9 cellular contexts compared by ENCODE assay signal in genomic region chr5:122076669-122077450, GRCh38. TPM values are rescaled to one million over a fixed set of nuclear protein-coding genes. Genes with fewer than 3 reads are reported as not detected.
DNase-seq lines count a peak whose midpoint lies in the region; ATAC-seq, FAIRE-seq and TF ChIP-seq lines count a peak whose summit lies in the region.
"Had no signal": no experiment of that assay in that cellular context is flagged by ENCODE, and none has a peak within 500 bp of the region (broad histone marks: within the 10 kb centered on the region; RNA-seq: fewer than 3 reads in every experiment).

No MANE protein-coding gene starts in this region.

- no peak for FAIRE-seq in bronchial epithelial cell (lab: Jason Lieb, UNC)
- FAIRE-seq: K562 had no signal

- TF ChIP-seq POLR2A in gastrocnemius medialis (IDR thresholded peaks at IDR 0.05): no peak

- ATAC-seq in GM18909 (IDR thresholded peaks at IDR 0.05; ENCODE audit: poor library complexity, unreplicated experiment): peak; percentile 45
- peak in 1 of 2 donors; percentile 31 for ATAC-seq in gastrocnemius medialis
- no peak for ATAC-seq in GM18858 (IDR thresholded peaks at IDR 0.05; ENCODE audit: unreplicated experiment)
- ATAC-seq: K562 had no signal

- intact Hi-C loops in gastrocnemius medialis (cut with DNase I; ENCODE audit: low total_unique reads): loop anchor here (5.0 kb wide), 1 partner anchor 110 kb away; no protein-coding TSS in a partner anchor

- peak overlapping the region; percentile 75 for H3K4me3 ChIP-seq in BE2C (ENCODE audit: low read depth, low read length)
- H3K4me3 ChIP-seq in HUES64 (ENCODE audit: low read length): peak overlapping the region; percentile 70
- peak overlapping the region; percentile 59 for H3K4me3 ChIP-seq in SJCRH30
- peak overlapping the region; percentile 52 for H3K4me3 ChIP-seq in bronchial epithelial cell (ENCODE audit: low read depth, low read length)
- H3K4me3 ChIP-seq in gastrocnemius medialis: peak overlapping the region; percentile 49 to 77 (median 56)
- H3K4me3 ChIP-seq: K562 had no signal

- H3K36me3 ChIP-seq in BE2C (no peaks in the 10 kb centered on the region), HUES64 (ENCODE audit: insufficient read depth, low read length) (no peaks in the 10 kb centered on the region), SJCRH30 (no peaks in the 10 kb centered on the region), bronchial epithelial cell (ENCODE audit: control insufficient read depth, insufficient read depth, low read length) (no peaks in the 10 kb centered on the region), gastrocnemius medialis (no peaks in the 10 kb centered on the region)

- 2% methylated on average over 48 of the region's 48 CpGs for WGBS in HUES64

- H3K27me3 ChIP-seq in BE2C (peaks cover 5% of the 10 kb centered on the region), HUES64 (ENCODE audit: insufficient read depth, low read length) (peaks cover 46% of the 10 kb centered on the region), SJCRH30 (no peaks in the 10 kb centered on the region), bronchial epithelial cell (ENCODE audit: control insufficient read depth, insufficient read depth, low read length) (no peaks in the 10 kb centered on the region), gastrocnemius medialis (peaks cover 0 to 11% (median 5%) of the 10 kb centered on the region in 3 donors)

- no peaks in the 10 kb centered on the region for H3K4me1 ChIP-seq in BE2C
- peaks cover 6% of the 10 kb centered on the region; the same call in 1 of the 2 replicates for H3K4me1 ChIP-seq in HUES64 (ENCODE audit: insufficient read depth, low read length)
- no peaks in the 10 kb centered on the region for H3K4me1 ChIP-seq in SJCRH30
- H3K4me1 ChIP-seq in gastrocnemius medialis: peaks cover 0 to 17% of the 10 kb centered on the region in 2 donors

- in situ Hi-C loops in gastrocnemius medialis (cut with MboI; ENCODE audit: low sequenced_read_pairs in 4 of 4): no loop called here

- peak overlapping the region; percentile 43 for H3K9ac ChIP-seq in HUES64 (ENCODE audit: low read depth, low read length)

- H3K9me3 ChIP-seq in BE2C: no peaks in the 10 kb centered on the region
- H3K9me3 ChIP-seq in HUES64 (ENCODE audit: insufficient read depth, low read depth, low read length): no peaks in the 10 kb centered on the region
- no peaks in the 10 kb centered on the region for H3K9me3 ChIP-seq in SJCRH30 (replicated peaks)
- no peaks in the 10 kb centered on the region for H3K9me3 ChIP-seq in gastrocnemius medialis

- DNase-seq in BE2C (peak; percentile 82), SJCRH30 (peak; percentile 69 to 78), bronchial epithelial cell (ENCODE audit: low read depth) (peak; percentile 71), iPS-NIHi7 (ENCODE audit: extremely low spot score) (peak; percentile 77), gastrocnemius medialis (peak; percentile 29 to 34)

- peak; percentile 89 for TF ChIP-seq CTCF in BE2C (IDR thresholded peaks at IDR 0.05; ENCODE audit: low read depth, low read length)
- TF ChIP-seq CTCF in bronchial epithelial cell (IDR thresholded peaks at IDR 0.05; ENCODE audit: insufficient read depth, low read length, severe bottlenecking): peak; percentile 91
- peak in 4 of 5 experiments; percentile 15 to 63 (median 44) for TF ChIP-seq CTCF in gastrocnemius medialis (IDR thresholded peaks at IDR 0.05 in 4 of 5, conservative IDR thresholded peaks at IDR 0.05 in 1 of 5)

- H3K27ac ChIP-seq in HUES64 (ENCODE audit: low read depth, low read length) (no peak overlapping the region), SJCRH30 (peak overlapping the region; percentile 26; the same call in 1 of the 2 replicates), gastrocnemius medialis (peak overlapping the region in 1 of 4 donors; percentile 18)

RNA-seq across cellular contexts. Expression of gene LOX, which starts 1.2 kb away (rescaled TPM):
- polyA plus RNA-seq in BE2C (2012; ENCODE audit: insufficient read depth, insufficient read length, low read depth): 2.3 TPM
- polyA plus RNA-seq in HUES64 (2013, experiment 1 of 2): 1.4 TPM
- 2.5 TPM for polyA plus RNA-seq in HUES64 (2013, experiment 2 of 2)
- total RNA-seq in SJCRH30 (2014; rRNA removed; shearing (Covaris generic)): 1.7 and 2.3 TPM in 2 replicates
- total RNA-seq in bronchial epithelial cell (1.4 and 1.8 TPM in 2 replicates), gastrocnemius medialis (1 to 10 TPM; 1.1 to 7.6 (median 2.3) TPM)

RNA-seq across cellular contexts. Expression of gene ZNF474, which starts 52.5 kb away (rescaled TPM):
- polyA plus RNA-seq in BE2C (2012; ENCODE audit: insufficient read depth, insufficient read length, low read depth): not detected
- not detected for polyA plus RNA-seq in HUES64 (2013, experiment 1 of 2)
- not detected for polyA plus RNA-seq in HUES64 (2013, experiment 2 of 2)
- total RNA-seq in SJCRH30 (2014; rRNA removed; shearing (Covaris generic)): 0.16 and 0.51 TPM in 2 replicates
- total RNA-seq in bronchial epithelial cell (0.13 and 0.26 TPM in 2 replicates), gastrocnemius medialis (under 1 TPM in 1 of 4 donors, not detected in 3; 0.16 TPM)

Comparison
In these comparisons a context has a peak if more than half of its experiments do, and no peak if none do; other contexts are left out.
1. DNase-seq: peak in every context shown above with its lines; median percentile 82 in BE2C; 77 in iPS-NIHi7; 74 in SJCRH30; 71 in bronchial epithelial cell; 32 in gastrocnemius medialis.